13 cellular contexts compared by ENCODE assay signal in genomic region chr16:62392698-62393097, GRCh38.
DNase-seq lines count a peak whose midpoint lies in the region; ATAC-seq and TF ChIP-seq lines count a peak whose summit lies in the region.
"Had no signal": no experiment of that assay in that cellular context is flagged by ENCODE, and none has a peak within 500 bp of the region (broad histone marks: within the 10 kb centered on the region; RNA-seq: fewer than 3 reads in every experiment).

No MANE protein-coding gene starts in this region.

- H2AK5ac ChIP-seq in mesenchymal stem cell (ENCODE audit: low read length, severe bottlenecking) = no peak overlapping the region

- H3K18ac ChIP-seq in mesenchymal stem cell (ENCODE audit: low read depth in 1 of 2, low read length in 2 of 2) = peak overlapping the region in 1 of 2 experiments; percentile 2

- no peak overlapping the region for H2BK15ac ChIP-seq in mesenchymal stem cell (ENCODE audit: low read depth, poor library complexity, severe bottlenecking)

- peak overlapping the region; percentile 27 for H4K91ac ChIP-seq in mesenchymal stem cell (ENCODE audit: low read length)

- no peak overlapping the region for H3K23ac ChIP-seq in mesenchymal stem cell (ENCODE audit: low read length in 2 of 2)

- DNase-seq in H7 (peak; percentile 13), WTC11 (ENCODE audit: low spot score) (peak; percentile 11), mesenchymal stem cell (no peak)
- no peak for DNase-seq in effector CD4-positive, alpha-beta T cell
- no peak for DNase-seq in activated CD4-positive, CD25-positive, alpha-beta regulatory T cell treated with anti-CD3 and anti-CD28 coated beads, Interleukin-2, amount 50 U/mL, for 72 hours
- DNase-seq: BE2C; CD4-positive, alpha-beta memory T cell; DMS79 had no signal

- H3K27ac ChIP-seq in mesenchymal stem cell (ENCODE audit: low read length, poor library complexity, severe bottlenecking) = no peak overlapping the region
- H3K27ac ChIP-seq: A549, C4-2B had no signal

- no peak overlapping the region for H3K4me3 ChIP-seq in H7 (ENCODE audit: insufficient read depth, low read depth, low read length)
- no peak overlapping the region for H3K4me3 ChIP-seq in mesenchymal stem cell (ENCODE audit: insufficient read depth in 1 of 2, low read depth in 1 of 2, low read length in 2 of 2)
- H3K4me3 ChIP-seq: A549 had no signal

- no peaks in the 10 kb centered on the region for H3K27me3 Mint-ChIP-seq in WTC11 (ENCODE audit: low read depth)
- H3K27me3 Mint-ChIP-seq in stimulated activated memory B cell treated with anti-CD40 and anti-IgM and Interleukin-4, amounts not matched to agents 10 μg/mL and 1 μg/mL and 100 μg/mL, for 72 hours = no peaks in the 10 kb centered on the region
- H3K27me3 Mint-ChIP-seq: CD4-positive, alpha-beta memory T cell; IgD-negative memory B cell had no signal

- no peak overlapping the region for H3K9ac ChIP-seq in mesenchymal stem cell (ENCODE audit: low read length)

- CTCF ChIA-PET in WTC11 (lab: Charles Lee) = interaction anchor here (0.8 kb wide), 1 partner anchor 153 kb away, joined by 3 read pairs; no protein-coding TSS in a partner anchor

- no peak overlapping the region for H3K4me3 Mint-ChIP-seq in WTC11
- no peak overlapping the region for H3K4me3 Mint-ChIP-seq in stimulated activated memory B cell treated with anti-CD40 and anti-IgM and Interleukin-4, amounts not matched to agents 10 μg/mL and 1 μg/mL and 100 μg/mL, for 72 hours
- H3K4me3 Mint-ChIP-seq: CD4-positive, alpha-beta memory T cell; IgD-negative memory B cell had no signal

- no peak overlapping the region for H2AFZ ChIP-seq in mesenchymal stem cell (ENCODE audit: low read depth, low read length)

- H3K4ac ChIP-seq in mesenchymal stem cell (ENCODE audit: low read depth in 1 of 2, low read length in 2 of 2) = no peak overlapping the region

- no peak overlapping the region for H2BK12ac ChIP-seq in mesenchymal stem cell (ENCODE audit: low read length in 2 of 2)

- no peak for TF ChIP-seq CTCF in WTC11 (IDR thresholded peaks at IDR 0.05)

- no peaks in the 10 kb centered on the region for H3K79me1 ChIP-seq in mesenchymal stem cell (replicated peaks; ENCODE audit: low read length, poor library complexity, severe bottlenecking)

- WGBS in mesenchymal stem cell = 85% methylated on average over 6 of the region's 6 CpGs

- H2BK120ac ChIP-seq in mesenchymal stem cell (ENCODE audit: low read depth, low read length) = no peak overlapping the region

- H3K36me3 ChIP-seq in H7 (replicated peaks; ENCODE audit: control insufficient read depth, insufficient read depth, low read length) (no peaks in the 10 kb centered on the region), mesenchymal stem cell (ENCODE audit: control insufficient read depth in 1 of 2, insufficient read depth in 2 of 2, low read depth in 1 of 2, low read length in 2 of 2) (no peaks in the 10 kb centered on the region)
- H3K36me3 ChIP-seq: BE2C had no signal

- no peaks in the 10 kb centered on the region for H3K9me3 ChIP-seq in mesenchymal stem cell (ENCODE audit: control insufficient read depth, low read length)
- H3K9me3 ChIP-seq: A549, BE2C had no signal

- H3K4me2 ChIP-seq in mesenchymal stem cell (ENCODE audit: low read length, poor library complexity, severe bottlenecking) = no peak overlapping the region
- H3K4me2 ChIP-seq: A549 had no signal

- no peak overlapping the region for H4K8ac ChIP-seq in mesenchymal stem cell (ENCODE audit: low read length)

- H3K27me3 ChIP-seq in H7 (ENCODE audit: control insufficient read depth, insufficient read depth, low read length) (no peaks in the 10 kb centered on the region), mesenchymal stem cell (ENCODE audit: control insufficient read depth in 1 of 2, insufficient read depth in 1 of 2, low read length in 2 of 2) (no peaks in the 10 kb centered on the region)
- H3K27me3 ChIP-seq: BE2C had no signal

- no peaks in the 10 kb centered on the region for H3K4me1 Mint-ChIP-seq in WTC11
- H3K4me1 Mint-ChIP-seq in stimulated activated memory B cell treated with anti-CD40 and anti-IgM and Interleukin-4, amounts not matched to agents 10 μg/mL and 1 μg/mL and 100 μg/mL, for 72 hours = no peaks in the 10 kb centered on the region
- H3K4me1 Mint-ChIP-seq: CD4-positive, alpha-beta memory T cell; IgD-negative memory B cell had no signal

- no peaks in the 10 kb centered on the region for H3K9me3 Mint-ChIP-seq in WTC11
- H3K9me3 Mint-ChIP-seq in stimulated activated memory B cell treated with anti-CD40 and anti-IgM and Interleukin-4, amounts not matched to agents 10 μg/mL and 1 μg/mL and 100 μg/mL, for 72 hours = peaks cover 9% of the 10 kb centered on the region

- H3K14ac ChIP-seq in mesenchymal stem cell (ENCODE audit: low read length in 2 of 2) = peak overlapping the region in 1 of 2 experiments; percentile 93

- H2BK5ac ChIP-seq in mesenchymal stem cell (ENCODE audit: low read depth, low read length, poor library complexity, severe bottlenecking) = no peak overlapping the region

- ATAC-seq in WTC11 = peak; percentile 58
- peak; percentile 20 for ATAC-seq in stimulated activated memory B cell treated with anti-CD40 and anti-IgM and Interleukin-4, amounts not matched to agents 10 μg/mL and 1 μg/mL and 100 μg/mL, for 72 hours
- ATAC-seq in GM19455 (IDR thresholded peaks at IDR 0.05; ENCODE audit: unreplicated experiment) = no peak
- ATAC-seq: A549 had no signal

- no peaks in the 10 kb centered on the region for H3K36me3 Mint-ChIP-seq in WTC11
- no peaks in the 10 kb centered on the region for H3K36me3 Mint-ChIP-seq in stimulated activated memory B cell treated with anti-CD40 and anti-IgM and Interleukin-4, amounts not matched to agents 10 μg/mL and 1 μg/mL and 100 μg/mL, for 72 hours
- H3K36me3 Mint-ChIP-seq: CD4-positive, alpha-beta memory T cell; IgD-negative memory B cell had no signal

- POLR2A ChIA-PET in WTC11 (lab: Charles Lee) = no interaction called here

- H3K27ac Mint-ChIP-seq in WTC11 = no peak overlapping the region
- no peak overlapping the region for H3K27ac Mint-ChIP-seq in stimulated activated memory B cell treated with anti-CD40 and anti-IgM and Interleukin-4, amounts not matched to agents 10 μg/mL and 1 μg/mL and 100 μg/mL, for 72 hours
- H3K27ac Mint-ChIP-seq: CD4-positive, alpha-beta memory T cell; IgD-negative memory B cell had no signal

- no peaks in the 10 kb centered on the region for H3K4me1 ChIP-seq in mesenchymal stem cell (ENCODE audit: control insufficient read depth, insufficient read depth, low read depth, low read length)
- H3K4me1 ChIP-seq: A549, BE2C had no signal

TF ChIP-seq in WTC11, 78 proteins besides CTCF, POLR2A, EP300 and RAD21 (continues in another document):
- no peak for TF ChIP-seq ESRRA (CRISPR knock-in tag; IDR thresholded peaks at IDR 0.05; ENCODE audit: borderline replicate concordance)
- TF ChIP-seq SMAD3 (CRISPR knock-in tag; IDR thresholded peaks at IDR 0.05; ENCODE audit: borderline replicate concordance) = no peak
- TF ChIP-seq ZNF396 (CRISPR knock-in tag; IDR thresholded peaks at IDR 0.05; ENCODE audit: borderline replicate concordance) = no peak
- TF ChIP-seq E2F4 (CRISPR knock-in tag; IDR thresholded peaks at IDR 0.05; ENCODE audit: borderline replicate concordance, low read depth) = no peak
- no peak for TF ChIP-seq CBFB (CRISPR knock-in tag; IDR thresholded peaks at IDR 0.05; ENCODE audit: low read depth)
- TF ChIP-seq NR2C2 (CRISPR knock-in tag; IDR thresholded peaks at IDR 0.05) = no peak
- no peak for TF ChIP-seq MXD4 (CRISPR knock-in tag; IDR thresholded peaks at IDR 0.05; ENCODE audit: borderline replicate concordance)
- no peak for TF ChIP-seq HMGA2 (CRISPR knock-in tag; IDR thresholded peaks at IDR 0.05)
- TF ChIP-seq CDX4 (CRISPR knock-in tag; IDR thresholded peaks at IDR 0.05; ENCODE audit: borderline replicate concordance) = no peak
- TF ChIP-seq TEAD1 (CRISPR knock-in tag; IDR thresholded peaks at IDR 0.05) = no peak
- no peak for TF ChIP-seq STAT6 (CRISPR knock-in tag; conservative IDR thresholded peaks at IDR 0.05; ENCODE audit: low read depth)

Comparison
In these comparisons a context has a peak if more than half of its experiments do, and no peak if none do; other contexts are left out.
1. DNase-seq: peak in H7 (single experiment) and WTC11 (single experiment); none in mesenchymal stem cell (single experiment), effector CD4-positive, alpha-beta T cell (single experiment) and activated CD4-positive, CD25-positive, alpha-beta regulatory T cell treated with anti-CD3 and anti-CD28 coated beads, Interleukin-2, amount 50 U/mL, for 72 hours (single experiment).